8 cellular contexts compared by ENCODE assay signal in the genomic region with DNA sequence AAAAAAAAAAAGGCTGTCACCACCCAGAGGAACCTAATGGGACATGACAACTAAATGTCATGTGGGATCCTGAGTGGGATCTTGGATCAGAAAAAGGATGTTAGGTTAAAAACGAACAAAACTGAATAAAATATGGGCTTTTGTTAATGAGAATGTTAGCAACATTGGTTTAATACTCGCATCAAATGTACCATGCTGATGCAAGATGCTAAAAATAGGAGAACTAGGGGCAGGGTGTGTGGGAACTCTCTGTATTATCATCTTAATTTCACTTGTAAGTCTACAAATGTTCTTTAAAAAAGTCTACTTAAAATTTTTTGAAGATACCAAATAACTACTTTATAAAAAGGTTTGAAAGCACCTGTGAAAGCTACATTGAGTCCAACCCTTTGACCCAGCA.
"Had no signal": no experiment of that assay in that cellular context is flagged by ENCODE, and none has a peak within 500 bp of the region (broad histone marks: within the 10 kb centered on the region; RNA-seq: fewer than 3 reads in every experiment).

No MANE protein-coding gene starts in this region.

- ATAC-seq: GM23338, HCT116 had no signal

- DNase-seq: GM23248, GOT3, H7, H9, HCEC 1CT, HFFc6 had no signal
